Comparison of ENCODE assay signal across 9 cellular contexts in the genomic region with DNA sequence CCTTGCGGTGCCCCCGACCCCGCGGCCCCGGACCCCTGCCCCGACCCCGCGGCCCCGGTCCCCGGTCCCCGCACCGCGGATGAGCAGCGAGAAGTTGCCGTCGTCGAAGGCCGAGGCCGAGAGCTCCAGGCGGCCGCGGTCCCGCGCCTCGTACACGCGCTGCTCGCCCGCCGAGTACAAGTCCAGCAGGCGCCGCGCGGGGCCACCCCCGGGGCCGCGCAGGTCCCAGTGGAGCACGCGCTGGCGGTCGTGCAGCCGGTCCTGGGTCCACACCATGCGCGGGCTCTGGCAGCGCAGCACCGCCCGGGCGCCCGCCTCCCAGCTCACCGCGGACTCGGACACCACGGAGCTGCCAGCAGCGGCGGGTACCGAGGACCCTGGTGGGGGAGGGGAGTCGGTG. TPM values are rescaled to one million over a fixed set of nuclear protein-coding genes. Genes with fewer than 3 reads are reported as not detected.
A peak's percentile ranks its signal among the peaks of the same experiment; 100 is the strongest.
DNase-seq lines count a peak whose midpoint lies in the region; ATAC-seq and TF ChIP-seq lines count a peak whose summit lies in the region.
"Had no signal": no experiment of that assay in that cellular context is flagged by ENCODE, and none has a peak within 500 bp of the region (broad histone marks: within the 10 kb centered on the region; RNA-seq: fewer than 3 reads in every experiment).

No MANE protein-coding gene starts in this region.

- H3K27ac ChIP-seq in parathyroid adenoma: no peak overlapping the region

- H3K79me2 ChIP-seq in parathyroid adenoma: no peaks in the 10 kb centered on the region

- POLR2A ChIA-PET in Caco-2 (lab: Charles Lee): interaction anchor here (0.6 kb wide), 1 partner anchor 23 kb away, joined by 4 read pairs; no protein-coding TSS in a partner anchor

- no peak for ATAC-seq in GM19035 (IDR thresholded peaks at IDR 0.05; ENCODE audit: unreplicated experiment)

- H3K27me3 ChIP-seq in Caco-2 (replicated peaks; ENCODE audit: control insufficient read depth, insufficient read depth, low read length) (no peaks in the 10 kb centered on the region), parathyroid adenoma (ENCODE audit: control insufficient read depth, insufficient read depth, low read length) (no peaks in the 10 kb centered on the region)

- H3K4me3 ChIP-seq in Caco-2 (ENCODE audit: low read depth, low read length) (peak overlapping the region; percentile 47), epithelial cell of esophagus (ENCODE audit: low read length) (no peak overlapping the region), parathyroid adenoma (ENCODE audit: low read depth, low read length) (no peak overlapping the region)

- no peak overlapping the region for H3K27ac Mint-ChIP-seq in Caco-2 (ENCODE audit: unreplicated experiment)

- H3K27me3 Mint-ChIP-seq in Caco-2 (ENCODE audit: insufficient read depth, unreplicated experiment): no peaks in the 10 kb centered on the region

- no peaks in the 10 kb centered on the region for H3K4me1 Mint-ChIP-seq in Caco-2 (ENCODE audit: low read depth, unreplicated experiment)

- H3K9me3 ChIP-seq in Caco-2: no peaks in the 10 kb centered on the region
- H3K9me3 ChIP-seq in parathyroid adenoma (ENCODE audit: control insufficient read depth, low read length): no peaks in the 10 kb centered on the region

- peak; percentile 63 to 71 for DNase-seq in Caco-2
- DNase-seq in NCI-H1105 (lab: John Stamatoyannopoulos, UW): peak; percentile 13
- peak; percentile 41 for DNase-seq in epithelial cell of esophagus (ENCODE audit: low read depth)
- DNase-seq in cortex of kidney (lab: John Stamatoyannopoulos, UW): no peak
- DNase-seq in activated CD4-positive, CD25-positive, alpha-beta regulatory T cell treated with anti-CD3 and anti-CD28 coated beads, Interleukin-2, amount 50 U/mL, for 72 hours: no peak
- DNase-seq in NK-92 (lab: John Stamatoyannopoulos, UW; ENCODE audit: unreplicated experiment): no peak

- H3K36me3 Mint-ChIP-seq in Caco-2 (ENCODE audit: insufficient read depth, unreplicated experiment): peaks cover 27% of the 10 kb centered on the region

- no peak overlapping the region for H3K9ac ChIP-seq in parathyroid adenoma

- H3K4me1 ChIP-seq in Caco-2 (peaks cover 24% of the 10 kb centered on the region), parathyroid adenoma (no peaks in the 10 kb centered on the region)

- no peaks in the 10 kb centered on the region for H3K36me3 ChIP-seq in Caco-2 (ENCODE audit: control insufficient read depth, insufficient read depth, low read length)
- H3K36me3 ChIP-seq in parathyroid adenoma (ENCODE audit: control insufficient read depth, insufficient read depth, low read length): no peaks in the 10 kb centered on the region

- no peak overlapping the region for H3K4me3 Mint-ChIP-seq in Caco-2 (ENCODE audit: unreplicated experiment)

- no peaks in the 10 kb centered on the region for H3K9me3 Mint-ChIP-seq in Caco-2 (ENCODE audit: unreplicated experiment)

- intact Hi-C loops in Caco-2 (cut with micrococcal nuclease; ENCODE audit: unreplicated experiment): no loop called here

- no peak for TF ChIP-seq CTCF in Caco-2 (IDR thresholded peaks at IDR 0.05; ENCODE audit: insufficient read depth in 1 of 2, low read depth in 1 of 2, low read length in 1 of 2, severe bottlenecking in 1 of 2, unreplicated experiment in 1 of 2)
- TF ChIP-seq CTCF in epithelial cell of esophagus (IDR thresholded peaks at IDR 0.05; ENCODE audit: insufficient read depth, low read depth, low read length, missing control alignments): no peak
- no peak for TF ChIP-seq CTCF in parathyroid adenoma (IDR thresholded peaks at IDR 0.05)

- CTCF ChIA-PET in Caco-2 (lab: Charles Lee): interaction anchor here (0.6 kb wide), 1 partner anchor 184 kb away, joined by 5 read pairs; no protein-coding TSS in a partner anchor

- no peak overlapping the region for H2AFZ ChIP-seq in parathyroid adenoma

- peak overlapping the region; percentile 44 for H3K4me2 ChIP-seq in parathyroid adenoma (ENCODE audit: low read length)

- no TSS peak for BruUV-seq in Caco-2 (replicated peaks; lab: Mats Ljungman, UMichigan)

RNA-seq across cellular contexts. Expression of a gene that starts 3.0 kb away (rescaled TPM):
- total RNA-seq in Caco-2 (2022): 4.9 and 5.0 TPM in 2 replicates
- total RNA-seq: OCI-LY7 had no signal

RNA-seq across cellular contexts. Expression of a gene that starts 6.2 kb away (rescaled TPM):
- 40.6 and 43.0 TPM in 2 replicates for total RNA-seq in Caco-2 (2022)

RNA-seq across cellular contexts. Expression of a gene that starts 19.6 kb away (rescaled TPM):
- 187 and 200 TPM in 2 replicates for total RNA-seq in Caco-2 (2022)

RNA-seq across cellular contexts. Expression of a gene that starts 24.3 kb away (rescaled TPM):
- total RNA-seq in Caco-2 (2022): 0.09 and 0.29 TPM in 2 replicates

RNA-seq across cellular contexts. Expression of a gene that starts 30.8 kb away (rescaled TPM):
- total RNA-seq in Caco-2 (2022): 16.2 and 16.8 TPM in 2 replicates

Comparison
In these comparisons a context has a peak if more than half of its experiments do, and no peak if none do; other contexts are left out.
1. DNase-seq: peak in Caco-2 (2 of 2), NCI-H1105 (single experiment) and epithelial cell of esophagus (single experiment); none in cortex of kidney (single experiment), activated CD4-positive, CD25-positive, alpha-beta regulatory T cell treated with anti-CD3 and anti-CD28 coated beads, Interleukin-2, amount 50 U/mL, for 72 hours (single experiment) and NK-92 (single experiment).